1 cellular context compared by ENCODE assay signal in the genomic region with DNA sequence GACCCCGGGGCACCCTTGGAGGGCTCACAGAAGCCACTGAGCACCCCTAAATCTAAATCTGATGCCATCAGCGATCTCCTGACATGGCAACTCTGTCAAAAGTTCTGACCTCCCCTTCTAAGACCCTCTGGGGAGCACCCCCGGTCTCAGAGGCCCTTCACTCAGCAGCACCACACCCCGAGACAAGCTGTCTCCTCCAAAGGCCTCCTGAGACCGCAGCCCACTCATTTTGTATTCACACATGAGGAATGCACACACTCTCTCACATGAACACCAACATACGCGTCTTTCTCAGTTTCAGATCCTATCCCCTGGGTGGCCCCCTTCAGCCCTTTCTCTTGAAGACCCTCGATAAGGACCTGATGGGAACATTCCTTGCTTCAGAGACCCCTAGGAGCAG.
TF ChIP-seq lines count a peak whose summit lies in the region.

No MANE protein-coding gene starts in this region.

TF ChIP-seq in GM23338, 12 proteins besides CTCF, POLR2A, EP300 and RAD21:
- TF ChIP-seq ZNF114 (CRISPR knock-in tag; IDR thresholded peaks at IDR 0.05), result no peak
- no peak for TF ChIP-seq POLR2AphosphoS5 (IDR thresholded peaks at IDR 0.05; ENCODE audit: low read depth)
- TF ChIP-seq NANOG (IDR thresholded peaks at IDR 0.05; ENCODE audit: borderline replicate concordance), result no peak
- no peak for TF ChIP-seq EZH2phosphoT487 (IDR thresholded peaks at IDR 0.05; ENCODE audit: unreplicated experiment)
- TF ChIP-seq ZNF331 (CRISPR knock-in tag; IDR thresholded peaks at IDR 0.05; ENCODE audit: low read depth), result no peak
- no peak for TF ChIP-seq JUNB (IDR thresholded peaks at IDR 0.05; ENCODE audit: unreplicated experiment)
- no peak for TF ChIP-seq STAT1 (IDR thresholded peaks at IDR 0.05; ENCODE audit: unreplicated experiment)
- TF ChIP-seq, protein P1, sequence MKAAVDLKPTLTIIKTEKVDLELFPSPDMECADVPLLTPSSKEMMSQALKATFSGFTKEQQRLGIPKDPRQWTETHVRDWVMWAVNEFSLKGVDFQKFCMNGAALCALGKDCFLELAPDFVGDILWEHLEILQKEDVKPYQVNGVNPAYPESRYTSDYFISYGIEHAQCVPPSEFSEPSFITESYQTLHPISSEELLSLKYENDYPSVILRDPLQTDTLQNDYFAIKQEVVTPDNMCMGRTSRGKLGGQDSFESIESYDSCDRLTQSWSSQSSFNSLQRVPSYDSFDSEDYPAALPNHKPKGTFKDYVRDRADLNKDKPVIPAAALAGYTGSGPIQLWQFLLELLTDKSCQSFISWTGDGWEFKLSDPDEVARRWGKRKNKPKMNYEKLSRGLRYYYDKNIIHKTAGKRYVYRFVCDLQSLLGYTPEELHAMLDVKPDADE (IDR thresholded peaks at IDR 0.05), result no peak
- TF ChIP-seq, protein P2, sequence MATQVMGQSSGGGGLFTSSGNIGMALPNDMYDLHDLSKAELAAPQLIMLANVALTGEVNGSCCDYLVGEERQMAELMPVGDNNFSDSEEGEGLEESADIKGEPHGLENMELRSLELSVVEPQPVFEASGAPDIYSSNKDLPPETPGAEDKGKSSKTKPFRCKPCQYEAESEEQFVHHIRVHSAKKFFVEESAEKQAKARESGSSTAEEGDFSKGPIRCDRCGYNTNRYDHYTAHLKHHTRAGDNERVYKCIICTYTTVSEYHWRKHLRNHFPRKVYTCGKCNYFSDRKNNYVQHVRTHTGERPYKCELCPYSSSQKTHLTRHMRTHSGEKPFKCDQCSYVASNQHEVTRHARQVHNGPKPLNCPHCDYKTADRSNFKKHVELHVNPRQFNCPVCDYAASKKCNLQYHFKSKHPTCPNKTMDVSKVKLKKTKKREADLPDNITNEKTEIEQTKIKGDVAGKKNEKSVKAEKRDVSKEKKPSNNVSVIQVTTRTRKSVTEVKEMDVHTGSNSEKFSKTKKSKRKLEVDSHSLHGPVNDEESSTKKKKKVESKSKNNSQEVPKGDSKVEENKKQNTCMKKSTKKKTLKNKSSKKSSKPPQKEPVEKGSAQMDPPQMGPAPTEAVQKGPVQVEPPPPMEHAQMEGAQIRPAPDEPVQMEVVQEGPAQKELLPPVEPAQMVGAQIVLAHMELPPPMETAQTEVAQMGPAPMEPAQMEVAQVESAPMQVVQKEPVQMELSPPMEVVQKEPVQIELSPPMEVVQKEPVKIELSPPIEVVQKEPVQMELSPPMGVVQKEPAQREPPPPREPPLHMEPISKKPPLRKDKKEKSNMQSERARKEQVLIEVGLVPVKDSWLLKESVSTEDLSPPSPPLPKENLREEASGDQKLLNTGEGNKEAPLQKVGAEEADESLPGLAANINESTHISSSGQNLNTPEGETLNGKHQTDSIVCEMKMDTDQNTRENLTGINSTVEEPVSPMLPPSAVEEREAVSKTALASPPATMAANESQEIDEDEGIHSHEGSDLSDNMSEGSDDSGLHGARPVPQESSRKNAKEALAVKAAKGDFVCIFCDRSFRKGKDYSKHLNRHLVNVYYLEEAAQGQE (IDR thresholded peaks at IDR 0.05; ENCODE audit: unreplicated experiment), result no peak
- no peak for TF ChIP-seq EZH2 (IDR thresholded peaks at IDR 0.05; ENCODE audit: low read depth, unreplicated experiment)
